In genomic region chr2:197174539-197175094, GRCh38 we compare ENCODE assay signal across 13 cellular contexts.
DNase-seq lines count a peak whose midpoint lies in the region; ATAC-seq, FAIRE-seq and TF ChIP-seq lines count a peak whose summit lies in the region.
"Had no signal": no experiment of that assay in that cellular context is flagged by ENCODE, and none has a peak within 500 bp of the region (broad histone marks: within the 10 kb centered on the region; RNA-seq: fewer than 3 reads in every experiment).

No MANE protein-coding gene starts in this region.

- ATAC-seq in activated CD8-positive, alpha-beta T cell treated with anti-CD3 and anti-CD28 coated beads for 36 hours: peak; percentile 83
- ATAC-seq in activated CD8-positive, alpha-beta T cell treated with anti-CD3 and anti-CD28 coated beads, Interleukin-2, amount 10 ng/mL, durations not matched to agents 7 days and 5 days: no peak
- peak in 3 of 4 donors; percentile 31 to 59 (median 57) for ATAC-seq in pancreas

- H3K27me3 Mint-ChIP-seq in activated CD8-positive, alpha-beta T cell treated with anti-CD3 and anti-CD28 coated beads for 36 hours: no peaks in the 10 kb centered on the region
- H3K27me3 Mint-ChIP-seq in activated CD8-positive, alpha-beta T cell treated with anti-CD3 and anti-CD28 coated beads, Interleukin-2, amount 10 ng/mL, durations not matched to agents 7 days and 5 days (ENCODE audit: low read depth): no peaks in the 10 kb centered on the region
- H3K27me3 Mint-ChIP-seq in Calu3 (ENCODE audit: unreplicated experiment): no peaks in the 10 kb centered on the region
- H3K27me3 Mint-ChIP-seq: type B pancreatic cell had no signal

- H3K27ac ChIP-seq in pancreas: no peak overlapping the region
- H3K27ac ChIP-seq: HL-60 had no signal

- H3K4me1 ChIP-seq in pancreas: no peaks in the 10 kb centered on the region

- BruUV-seq in Calu3 (replicated peaks; lab: Mats Ljungman, UMichigan): no TSS peak

- intact Hi-C loops in activated CD8-positive, alpha-beta T cell treated with anti-CD3 and anti-CD28 coated beads for 36 hours (cut with micrococcal nuclease): no loop called here
- intact Hi-C loops in pancreas (cut with DNase I) (no loop called here), Calu3 (cut with micrococcal nuclease; ENCODE audit: unreplicated experiment) (no loop called here)

- H3K9me3 Mint-ChIP-seq in activated CD8-positive, alpha-beta T cell treated with anti-CD3 and anti-CD28 coated beads for 36 hours: no peaks in the 10 kb centered on the region
- no peaks in the 10 kb centered on the region for H3K9me3 Mint-ChIP-seq in activated CD8-positive, alpha-beta T cell treated with anti-CD3 and anti-CD28 coated beads, Interleukin-2, amount 10 ng/mL, durations not matched to agents 7 days and 5 days (ENCODE audit: insufficient read depth)
- H3K9me3 Mint-ChIP-seq in Calu3 (ENCODE audit: low read depth, unreplicated experiment): no peaks in the 10 kb centered on the region
- H3K9me3 Mint-ChIP-seq: type B pancreatic cell had no signal

- H3K4me3 ChIP-seq in pancreas: no peak overlapping the region

- H3K27ac Mint-ChIP-seq in activated CD8-positive, alpha-beta T cell treated with anti-CD3 and anti-CD28 coated beads for 36 hours: peak overlapping the region; percentile 21
- H3K27ac Mint-ChIP-seq in activated CD8-positive, alpha-beta T cell treated with anti-CD3 and anti-CD28 coated beads, Interleukin-2, amount 10 ng/mL, durations not matched to agents 7 days and 5 days: no peak overlapping the region
- no peak overlapping the region for H3K27ac Mint-ChIP-seq in Calu3 (ENCODE audit: unreplicated experiment)
- H3K27ac Mint-ChIP-seq: type B pancreatic cell had no signal

- FAIRE-seq in pancreas (lab: Jason Lieb, UNC): no peak
- FAIRE-seq: G401.6 had no signal

- peaks cover 52% of the 10 kb centered on the region for H3K4me1 Mint-ChIP-seq in activated CD8-positive, alpha-beta T cell treated with anti-CD3 and anti-CD28 coated beads for 36 hours (ENCODE audit: low read depth)
- H3K4me1 Mint-ChIP-seq in activated CD8-positive, alpha-beta T cell treated with anti-CD3 and anti-CD28 coated beads, Interleukin-2, amount 10 ng/mL, durations not matched to agents 7 days and 5 days (ENCODE audit: low read depth): peaks cover 20% of the 10 kb centered on the region
- H3K4me1 Mint-ChIP-seq in Calu3 (ENCODE audit: low read depth, unreplicated experiment): peaks cover 10% of the 10 kb centered on the region

- POLR2A ChIA-PET in activated CD8-positive, alpha-beta T cell treated with anti-CD3 and anti-CD28 coated beads for 36 hours (lab: Charles Lee): interaction anchor here (1.1 kb wide), 1 partner anchor 11 kb away, joined by 3 read pairs; no protein-coding TSS in a partner anchor
- POLR2A ChIA-PET in activated CD8-positive, alpha-beta T cell treated with anti-CD3 and anti-CD28 coated beads, Interleukin-2, amount 10 ng/mL, durations not matched to agents 7 days and 5 days (lab: Charles Lee): no interaction called here

- DNase-seq in activated CD8-positive, alpha-beta T cell treated with anti-CD3 and anti-CD28 coated beads for 36 hours: peak; percentile 39
- no peak for DNase-seq in activated CD8-positive, alpha-beta T cell treated with anti-CD3 and anti-CD28 coated beads, Interleukin-2, amount 10 ng/mL, durations not matched to agents 7 days and 5 days
- DNase-seq in NCI-H69 (lab: John Stamatoyannopoulos, UW): peak; percentile 21
- DNase-seq in astrocyte of the hippocampus (ENCODE audit: low read depth, low spot score): peak; percentile 62
- no peak for DNase-seq in pancreas
- DNase-seq in HuH-7.5 (ENCODE audit: low spot score): no peak
- DNase-seq in HuH-7 (ENCODE audit: low spot score): no peak
- DNase-seq in Calu3: no peak
- DNase-seq: erythroblast, NCI-H1048 had no signal

- peaks cover 25% of the 10 kb centered on the region for H3K36me3 Mint-ChIP-seq in activated CD8-positive, alpha-beta T cell treated with anti-CD3 and anti-CD28 coated beads for 36 hours (ENCODE audit: low read depth)
- peaks cover 32% of the 10 kb centered on the region for H3K36me3 Mint-ChIP-seq in activated CD8-positive, alpha-beta T cell treated with anti-CD3 and anti-CD28 coated beads, Interleukin-2, amount 10 ng/mL, durations not matched to agents 7 days and 5 days (ENCODE audit: low read depth)
- H3K36me3 Mint-ChIP-seq in Calu3 (ENCODE audit: insufficient read depth, unreplicated experiment): no peaks in the 10 kb centered on the region
- H3K36me3 Mint-ChIP-seq: type B pancreatic cell had no signal

- CTCF ChIA-PET in activated CD8-positive, alpha-beta T cell treated with anti-CD3 and anti-CD28 coated beads for 36 hours (lab: Charles Lee): interaction anchor here (1.0 to 6.1 kb wide), 4 partner anchors 16 to 61 kb away, joined by 3 to 31 read pairs (median 6); no protein-coding TSS in a partner anchor
- CTCF ChIA-PET in activated CD8-positive, alpha-beta T cell treated with anti-CD3 and anti-CD28 coated beads, Interleukin-2, amount 10 ng/mL, durations not matched to agents 7 days and 5 days (lab: Charles Lee): interaction anchor here (1.3 to 1.4 kb wide), 2 partner anchors 16 to 61 kb away, joined by 3 read pairs; no protein-coding TSS in a partner anchor
- CTCF ChIA-PET in Calu3 (lab: Charles Lee): no interaction called here

- H3K4me3 Mint-ChIP-seq in activated CD8-positive, alpha-beta T cell treated with anti-CD3 and anti-CD28 coated beads for 36 hours: no peak overlapping the region
- H3K4me3 Mint-ChIP-seq in activated CD8-positive, alpha-beta T cell treated with anti-CD3 and anti-CD28 coated beads, Interleukin-2, amount 10 ng/mL, durations not matched to agents 7 days and 5 days: no peak overlapping the region
- H3K4me3 Mint-ChIP-seq in Calu3 (ENCODE audit: low read depth, unreplicated experiment): no peak overlapping the region
- H3K4me3 Mint-ChIP-seq: type B pancreatic cell had no signal

- H3K27me3 ChIP-seq in pancreas: no peaks in the 10 kb centered on the region

- no peaks in the 10 kb centered on the region for H3K36me3 ChIP-seq in pancreas

- WGBS in pancreas, 2 donors: 36 to 75% methylated on average over 2 of the region's 2 CpGs

- no peak for TF ChIP-seq CTCF in activated CD8-positive, alpha-beta T cell treated with anti-CD3 and anti-CD28 coated beads for 36 hours (IDR thresholded peaks at IDR 0.05)
- TF ChIP-seq CTCF in pancreas (IDR thresholded peaks at IDR 0.05): no peak
- no peak for TF ChIP-seq CTCF in Calu3 (IDR thresholded peaks at IDR 0.05; ENCODE audit: unreplicated experiment)

- H3K9me3 ChIP-seq in pancreas: no peaks in the 10 kb centered on the region

Comparison
In these comparisons a context has a peak if more than half of its experiments do, and no peak if none do; other contexts are left out.
1. DNase-seq: peak in activated CD8-positive, alpha-beta T cell treated with anti-CD3 and anti-CD28 coated beads for 36 hours (single experiment), NCI-H69 (single experiment) and astrocyte of the hippocampus (single experiment); none in activated CD8-positive, alpha-beta T cell treated with anti-CD3 and anti-CD28 coated beads, Interleukin-2, amount 10 ng/mL, durations not matched to agents 7 days and 5 days (single experiment), pancreas (0 of 6), HuH-7.5 (single experiment), HuH-7 (single experiment) and Calu3 (single experiment).